Comparison of ENCODE assay signal across 20 cellular contexts in the genomic region with DNA sequence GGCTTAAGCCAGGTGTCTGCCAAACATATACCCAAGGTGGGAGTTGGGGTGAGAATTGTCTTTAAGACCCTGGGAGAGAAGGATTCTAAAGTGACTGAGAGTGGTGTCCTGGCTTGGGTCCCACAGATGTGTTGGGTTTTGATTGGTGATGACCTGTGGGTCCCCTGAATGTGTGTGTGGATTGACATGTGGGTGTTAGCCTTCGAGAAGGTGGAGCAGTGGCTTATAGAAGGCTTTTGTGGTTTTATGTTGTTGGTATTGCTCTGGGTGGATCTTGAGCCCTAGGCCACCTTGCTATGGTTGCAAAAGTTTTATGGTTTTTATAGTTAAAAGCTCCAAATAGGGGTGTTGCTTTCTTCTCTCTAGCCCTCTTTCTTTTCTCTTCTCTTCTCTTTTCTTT. TPM values are rescaled to one million over a fixed set of nuclear protein-coding genes. Genes with fewer than 3 reads are reported as not detected.
A peak's percentile ranks its signal among the peaks of the same experiment; 100 is the strongest.
DNase-seq lines count a peak whose midpoint lies in the region; ATAC-seq and TF ChIP-seq lines count a peak whose summit lies in the region.
"Had no signal": no experiment of that assay in that cellular context is flagged by ENCODE, and none has a peak within 500 bp of the region (broad histone marks: within the 10 kb centered on the region; RNA-seq: fewer than 3 reads in every experiment).

No MANE protein-coding gene starts in this region.

- H3K4me1 ChIP-seq in thoracic aorta (ENCODE audit: control insufficient read depth in 1 of 2, low read depth in 2 of 2), result peaks cover 11 to 54% of the 10 kb centered on the region in 2 donors
- H3K4me1 ChIP-seq: breast epithelium had no signal

- H3K4me3 Mint-ChIP-seq in activated CD4-positive, alpha-beta T cell treated with anti-CD3 and anti-CD28 coated beads, Interleukin-2, amount 10 ng/mL, durations not matched to agents 7 days and 5 days, result no peak overlapping the region
- H3K4me3 Mint-ChIP-seq in T-helper 2 cell treated with Interferon-gamma antibody and Interleukin-4, amounts not matched to agents 5 μg/mL and 100 μg/mL, for 36 hours, result peak overlapping the region; percentile 19
- H3K4me3 Mint-ChIP-seq in immature natural killer cell, result peak overlapping the region; percentile 21 to 72 (median 61)
- H3K4me3 Mint-ChIP-seq: activated naive CD4-positive, alpha-beta T cell treated with anti-CD3 and anti-CD28 coated beads, Interleukin-2, amount 10 ng/mL, durations not matched to agents 7 days and 5 days; activated T-cell treated with anti-CD3 and anti-CD28 coated beads, Interleukin-2, amount 50 U/mL, for 4 hours; B cell had no signal

- DNase-seq in activated CD4-positive, alpha-beta T cell treated with anti-CD3 and anti-CD28 coated beads, Interleukin-2, amount 10 ng/mL, durations not matched to agents 7 days and 5 days, result no peak
- no peak for DNase-seq in activated CD4-positive, alpha-beta T cell treated with anti-CD3 and anti-CD28 coated beads, Interleukin-2, amount 50 U/mL, for 48 hours
- DNase-seq in T-helper 2 cell treated with Interferon-gamma antibody and Interleukin-4, amounts not matched to agents 5 μg/mL and 100 μg/mL, for 36 hours (ENCODE audit: low spot score), result no peak
- DNase-seq in immature natural killer cell, result peak; percentile 47 to 61 (median 54)
- DNase-seq in thoracic aorta (ENCODE audit: low spot score), result no peak
- DNase-seq: activated naive CD4-positive, alpha-beta T cell treated with anti-CD3 and anti-CD28 coated beads, Interleukin-2, amount 10 ng/mL, durations not matched to agents 7 days and 5 days; activated T-cell treated with anti-CD3 and anti-CD28 coated beads, Interleukin-2, amount 50 U/mL, for 4 hours; amniotic stem cell; Caco-2; NCI-H187; NCI-H69; RPMI8226; uterus; WERI-Rb-1 had no signal

- peaks cover 24% of the 10 kb centered on the region for H3K36me3 Mint-ChIP-seq in activated CD4-positive, alpha-beta T cell treated with anti-CD3 and anti-CD28 coated beads, Interleukin-2, amount 10 ng/mL, durations not matched to agents 7 days and 5 days (ENCODE audit: low read depth)
- peaks cover 12% of the 10 kb centered on the region for H3K36me3 Mint-ChIP-seq in T-helper 2 cell treated with Interferon-gamma antibody and Interleukin-4, amounts not matched to agents 5 μg/mL and 100 μg/mL, for 36 hours (ENCODE audit: low read depth)
- peaks cover 20 to 60% (median 31%) of the 10 kb centered on the region in 3 donors for H3K36me3 Mint-ChIP-seq in immature natural killer cell

- H3K27me3 Mint-ChIP-seq in activated CD4-positive, alpha-beta T cell treated with anti-CD3 and anti-CD28 coated beads, Interleukin-2, amount 10 ng/mL, durations not matched to agents 7 days and 5 days, result no peaks in the 10 kb centered on the region
- no peaks in the 10 kb centered on the region for H3K27me3 Mint-ChIP-seq in T-helper 2 cell treated with Interferon-gamma antibody and Interleukin-4, amounts not matched to agents 5 μg/mL and 100 μg/mL, for 36 hours (ENCODE audit: low read depth)
- H3K27me3 Mint-ChIP-seq in immature natural killer cell (ENCODE audit: low read depth in 3 of 3), result peaks cover 2 to 3% (median 2%) of the 10 kb centered on the region in 3 donors

- ATAC-seq in thoracic aorta (ENCODE audit: insufficient number of reproducible peaks, low FRiP score, low read depth), result no peak
- no peak for ATAC-seq in HG02571 (IDR thresholded peaks at IDR 0.05; ENCODE audit: unreplicated experiment)
- ATAC-seq in GM18498 (IDR thresholded peaks at IDR 0.05; ENCODE audit: unreplicated experiment), result no peak
- ATAC-seq in HG03139 (IDR thresholded peaks at IDR 0.05; ENCODE audit: unreplicated experiment), result no peak
- ATAC-seq: activated T-cell treated with anti-CD3 and anti-CD28 coated beads, Interleukin-2, amount 50 U/mL, for 4 hours had no signal

- H3K27ac ChIP-seq in thoracic aorta, result peak overlapping the region; percentile 35 to 66
- H3K27ac ChIP-seq: breast epithelium, uterus, WERI-Rb-1 had no signal

- CTCF ChIA-PET in activated CD4-positive, alpha-beta T cell treated with anti-CD3 and anti-CD28 coated beads, Interleukin-2, amount 10 ng/mL, durations not matched to agents 7 days and 5 days (lab: Charles Lee), result no interaction called here

- no peak overlapping the region for H3K4me3 ChIP-seq in thoracic aorta
- H3K4me3 ChIP-seq: breast epithelium, lung, uterus had no signal

- no peaks in the 10 kb centered on the region for H3K27me3 ChIP-seq in thoracic aorta (replicated peaks; ENCODE audit: insufficient read depth)
- H3K27me3 ChIP-seq: breast epithelium, uterus had no signal

- H3K36me3 ChIP-seq in thoracic aorta, result peaks cover 74% of the 10 kb centered on the region
- H3K36me3 ChIP-seq: breast epithelium, uterus had no signal

- H3K9me3 ChIP-seq in thoracic aorta, result no peaks in the 10 kb centered on the region
- H3K9me3 ChIP-seq: breast epithelium, Caco-2, uterus had no signal

- peaks cover 40% of the 10 kb centered on the region for H3K4me1 Mint-ChIP-seq in activated CD4-positive, alpha-beta T cell treated with anti-CD3 and anti-CD28 coated beads, Interleukin-2, amount 10 ng/mL, durations not matched to agents 7 days and 5 days
- peaks cover 25% of the 10 kb centered on the region for H3K4me1 Mint-ChIP-seq in T-helper 2 cell treated with Interferon-gamma antibody and Interleukin-4, amounts not matched to agents 5 μg/mL and 100 μg/mL, for 36 hours (ENCODE audit: low read depth)
- H3K4me1 Mint-ChIP-seq in immature natural killer cell, result peaks cover 61 to 67% of the 10 kb centered on the region in 2 donors
- H3K4me1 Mint-ChIP-seq: B cell had no signal

- peak overlapping the region; percentile 80 for H3K27ac Mint-ChIP-seq in activated CD4-positive, alpha-beta T cell treated with anti-CD3 and anti-CD28 coated beads, Interleukin-2, amount 10 ng/mL, durations not matched to agents 7 days and 5 days
- peak overlapping the region; percentile 76 for H3K27ac Mint-ChIP-seq in T-helper 2 cell treated with Interferon-gamma antibody and Interleukin-4, amounts not matched to agents 5 μg/mL and 100 μg/mL, for 36 hours
- H3K27ac Mint-ChIP-seq in immature natural killer cell, result peak overlapping the region; percentile 65 to 92 (median 88)
- H3K27ac Mint-ChIP-seq: activated naive CD4-positive, alpha-beta T cell treated with anti-CD3 and anti-CD28 coated beads, Interleukin-2, amount 10 ng/mL, durations not matched to agents 7 days and 5 days; B cell had no signal

- H3K9me3 Mint-ChIP-seq in activated CD4-positive, alpha-beta T cell treated with anti-CD3 and anti-CD28 coated beads, Interleukin-2, amount 10 ng/mL, durations not matched to agents 7 days and 5 days, result no peaks in the 10 kb centered on the region
- H3K9me3 Mint-ChIP-seq in T-helper 2 cell treated with Interferon-gamma antibody and Interleukin-4, amounts not matched to agents 5 μg/mL and 100 μg/mL, for 36 hours, result no peaks in the 10 kb centered on the region
- H3K9me3 Mint-ChIP-seq in immature natural killer cell, result no peaks in the 10 kb centered on the region
- H3K9me3 Mint-ChIP-seq: activated naive CD4-positive, alpha-beta T cell treated with anti-CD3 and anti-CD28 coated beads, Interleukin-2, amount 10 ng/mL, durations not matched to agents 7 days and 5 days; activated T-cell treated with anti-CD3 and anti-CD28 coated beads, Interleukin-2, amount 50 U/mL, for 4 hours had no signal

- TF ChIP-seq CTCF in thoracic aorta (IDR thresholded peaks at IDR 0.05), result no peak

- POLR2A ChIA-PET in activated CD4-positive, alpha-beta T cell treated with anti-CD3 and anti-CD28 coated beads, Interleukin-2, amount 10 ng/mL, durations not matched to agents 7 days and 5 days (lab: Charles Lee), result no interaction called here

RNA-seq across cellular contexts. Expression of a gene that starts 29.7 kb away (rescaled TPM):
- total RNA-seq in activated CD4-positive, alpha-beta T cell treated with anti-CD3 and anti-CD28 coated beads, Interleukin-2, amount 10 ng/mL, durations not matched to agents 7 days and 5 days, result 10 to 100 TPM; 36.0 to 39.5 TPM
- 100 to 1,000 TPM in 1 of 3 donors, 10 to 100 TPM in 2; 36.8 to 216 (median 71.4) TPM for polyA plus RNA-seq in immature natural killer cell
- 10 to 100 TPM; 63.2 to 71.5 TPM for total RNA-seq in thoracic aorta

Comparison
In these comparisons a context has a peak if more than half of its experiments do, and no peak if none do; other contexts are left out.
1. DNase-seq: peak in immature natural killer cell (3 of 3); none in activated CD4-positive, alpha-beta T cell treated with anti-CD3 and anti-CD28 coated beads, Interleukin-2, amount 10 ng/mL, durations not matched to agents 7 days and 5 days (single experiment), activated CD4-positive, alpha-beta T cell treated with anti-CD3 and anti-CD28 coated beads, Interleukin-2, amount 50 U/mL, for 48 hours (0 of 2), T-helper 2 cell treated with Interferon-gamma antibody and Interleukin-4, amounts not matched to agents 5 μg/mL and 100 μg/mL, for 36 hours (single experiment) and thoracic aorta (single experiment).
2. Peak in every context shown above with its lines, with median percentiles within 50 percentile points of each other: H3K27ac Mint-ChIP-seq.